16 cellular contexts compared by ENCODE assay signal in the genomic region with DNA sequence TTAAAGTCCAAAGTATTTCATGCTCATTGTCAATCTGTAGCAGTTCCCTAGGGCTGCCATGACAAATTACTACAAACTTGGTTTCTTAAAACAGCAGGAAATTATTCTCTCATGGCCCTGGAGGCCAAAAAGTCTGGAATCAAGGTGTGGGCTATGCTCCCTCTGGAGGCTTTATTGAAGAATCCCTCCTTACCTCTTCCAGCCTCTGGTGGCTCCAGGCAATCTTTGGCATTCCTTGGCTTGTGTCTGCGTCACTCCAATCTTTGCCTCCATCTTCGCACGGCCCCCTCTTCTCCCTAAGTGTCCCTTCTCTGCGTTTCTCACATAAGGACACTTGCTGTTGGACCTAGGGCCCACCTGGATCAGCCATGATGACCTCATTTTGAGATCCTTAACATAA.
DNase-seq lines count a peak whose midpoint lies in the region; ATAC-seq and TF ChIP-seq lines count a peak whose summit lies in the region.
"Had no signal": no experiment of that assay in that cellular context is flagged by ENCODE, and none has a peak within 500 bp of the region (broad histone marks: within the 10 kb centered on the region; RNA-seq: fewer than 3 reads in every experiment).

No MANE protein-coding gene starts in this region.

- no peak overlapping the region for H3K56ac ChIP-seq in H9 (ENCODE audit: insufficient read length, low read depth, low read length)
- H3K56ac ChIP-seq in mesendoderm (ENCODE audit: low read length): no peak overlapping the region

- no peak overlapping the region for H2AK5ac ChIP-seq in H9 (ENCODE audit: insufficient read length, low read length)
- H2AK5ac ChIP-seq in mesendoderm (ENCODE audit: low read length): no peak overlapping the region

- H4K8ac ChIP-seq in H9 (replicated peaks; ENCODE audit: insufficient read length, low read depth, low read length) (no peak overlapping the region), mesendoderm (ENCODE audit: low read depth, low read length) (no peak overlapping the region)

- H3K79me2 ChIP-seq in H9 (ENCODE audit: insufficient read depth, low read length): no peaks in the 10 kb centered on the region
- H3K79me2 ChIP-seq in mesendoderm (ENCODE audit: control insufficient read depth, insufficient read depth, low read length): no peaks in the 10 kb centered on the region

- no peak overlapping the region for H3K27ac Mint-ChIP-seq in H9
- peak overlapping the region; percentile 50 for H3K27ac Mint-ChIP-seq in activated naive CD8-positive, alpha-beta T cell
- H3K27ac Mint-ChIP-seq in stimulated activated naive B cell treated with anti-CD40 and anti-IgM and Interleukin-4, amounts not matched to agents 10 μg/mL and 1 μg/mL and 100 μg/mL, for 72 hours: no peak overlapping the region

- H3K4me1 ChIP-seq in H9 (ENCODE audit: insufficient read depth, low read length) (0 out of 2 replicates have a peak, but pooled peaks cover 2% of the 10 kb centered on the region), mesendoderm (ENCODE audit: control insufficient read depth, low read depth, low read length) (no peaks in the 10 kb centered on the region)

- H2BK5ac ChIP-seq in H9 (ENCODE audit: insufficient read length, low read length) (no peak overlapping the region), mesendoderm (ENCODE audit: low read length) (no peak overlapping the region)

- H3K23me2 ChIP-seq in H9 (ENCODE audit: insufficient read length, low read depth, low read length, poor library complexity, severe bottlenecking): no peaks in the 10 kb centered on the region

- H2BK15ac ChIP-seq in H9 (ENCODE audit: low read depth, low read length) (no peak overlapping the region), mesendoderm (replicated peaks; ENCODE audit: low read depth) (no peak overlapping the region)

- H3K4me2 ChIP-seq in H9 (ENCODE audit: insufficient read depth, insufficient read length, low read length) (no peak overlapping the region), mesendoderm (ENCODE audit: low read length) (no peak overlapping the region)

- no peak overlapping the region for H3K4me3 Mint-ChIP-seq in H9
- no peak overlapping the region for H3K4me3 Mint-ChIP-seq in activated naive CD8-positive, alpha-beta T cell
- no peak overlapping the region for H3K4me3 Mint-ChIP-seq in stimulated activated naive B cell treated with anti-CD40 and anti-IgM and Interleukin-4, amounts not matched to agents 10 μg/mL and 1 μg/mL and 100 μg/mL, for 72 hours

- H2BK12ac ChIP-seq in H9 (ENCODE audit: insufficient read length, low read depth, low read length): no peak overlapping the region

- no peaks in the 10 kb centered on the region for H3K36me3 Mint-ChIP-seq in H9 (ENCODE audit: insufficient read depth in 1 of 3, low read depth in 3 of 3)
- no peaks in the 10 kb centered on the region for H3K36me3 Mint-ChIP-seq in activated naive CD8-positive, alpha-beta T cell
- no peaks in the 10 kb centered on the region for H3K36me3 Mint-ChIP-seq in stimulated activated naive B cell treated with anti-CD40 and anti-IgM and Interleukin-4, amounts not matched to agents 10 μg/mL and 1 μg/mL and 100 μg/mL, for 72 hours

- no peak overlapping the region for H3T11ph ChIP-seq in H9 (ENCODE audit: low read length)

- TF ChIP-seq CTCF in H9 (conservative IDR thresholded peaks at IDR 0.05): 0 out of 3 replicates have a peak, but pooled peaks have one; percentile 15

- WGBS in H9 (ENCODE audit: extremely low coverage, insufficient read length, low lambda C conversion rate): no CpG with 5 or more reads among the region's 4 CpGs
- no CpG with 5 or more reads among the region's 4 CpGs for WGBS in mesendoderm (ENCODE audit: extremely low coverage, insufficient coverage, low lambda C conversion rate)

- no peaks in the 10 kb centered on the region for H4K20me1 ChIP-seq in H9 (ENCODE audit: control insufficient read depth, insufficient read depth, insufficient read length)

- H3K23ac ChIP-seq in H9 (ENCODE audit: insufficient read length, low read depth, low read length) (no peak overlapping the region), mesendoderm (ENCODE audit: low read length) (no peak overlapping the region)

- H3K9me3 Mint-ChIP-seq in H9: no peaks in the 10 kb centered on the region
- H3K9me3 Mint-ChIP-seq in activated naive CD8-positive, alpha-beta T cell (ENCODE audit: low read depth): no peaks in the 10 kb centered on the region
- H3K9me3 Mint-ChIP-seq in stimulated activated naive B cell treated with anti-CD40 and anti-IgM and Interleukin-4, amounts not matched to agents 10 μg/mL and 1 μg/mL and 100 μg/mL, for 72 hours: no peaks in the 10 kb centered on the region

- H3K27me3 ChIP-seq in H9 (ENCODE audit: insufficient read depth, low read length) (no peaks in the 10 kb centered on the region), mesendoderm (ENCODE audit: insufficient read depth, low read length, poor library complexity) (no peaks in the 10 kb centered on the region)
- H3K27me3 ChIP-seq: breast epithelium had no signal

- peaks cover 9 to 13% of the 10 kb centered on the region in 2 experiments for H3K4me1 Mint-ChIP-seq in H9
- H3K4me1 Mint-ChIP-seq in activated naive CD8-positive, alpha-beta T cell (ENCODE audit: low read depth): peaks cover 59% of the 10 kb centered on the region
- H3K4me1 Mint-ChIP-seq in stimulated activated naive B cell treated with anti-CD40 and anti-IgM and Interleukin-4, amounts not matched to agents 10 μg/mL and 1 μg/mL and 100 μg/mL, for 72 hours: peaks cover 43 to 61% of the 10 kb centered on the region in 2 donors

- H3K14ac ChIP-seq in H9 (ENCODE audit: insufficient read depth, low read length): no peak overlapping the region

- no peak overlapping the region for H3K27ac ChIP-seq in H9 (ENCODE audit: insufficient read length, low read depth, low read length)
- H3K27ac ChIP-seq in mesendoderm (ENCODE audit: low read depth, low read length): no peak overlapping the region
- H3K27ac ChIP-seq: prostate gland, thoracic aorta had no signal

- H3K79me1 ChIP-seq in H9 (ENCODE audit: insufficient read depth, low read depth, low read length, poor library complexity, severe bottlenecking): no peaks in the 10 kb centered on the region
- no peaks in the 10 kb centered on the region for H3K79me1 ChIP-seq in mesendoderm (ENCODE audit: low read length)

- H3K4me3 ChIP-seq in mesendoderm (ENCODE audit: low read length): no peak overlapping the region
- H3K4me3 ChIP-seq: breast epithelium, prostate gland, thoracic aorta had no signal

- peak; percentile 52 for DNase-seq in ELF-1 (ENCODE audit: low read depth, low spot score)
- no peak for DNase-seq in H9
- peak; percentile 55 for DNase-seq in mesendoderm
- no peak for DNase-seq in stimulated activated naive B cell treated with anti-CD40 and anti-IgM and Interleukin-4, amounts not matched to agents 10 μg/mL and 1 μg/mL and 100 μg/mL, for 72 hours
- DNase-seq: activated CD4-positive, alpha-beta T cell treated with anti-CD3 and anti-CD28 coated beads, Interleukin-2, amount 50 U/mL, for 4 hours; C1 segment of cervical spinal cord; DMS 273 treated with DMSO at 0.1 percent for 48 hours; Karpas-422; left ventricle myocardium superior; SIG-M5 had no signal

- H3K27me3 Mint-ChIP-seq in H9 (ENCODE audit: low read depth): no peaks in the 10 kb centered on the region
- peaks cover 2% of the 10 kb centered on the region for H3K27me3 Mint-ChIP-seq in activated naive CD8-positive, alpha-beta T cell
- peaks cover 12 to 28% of the 10 kb centered on the region in 2 donors for H3K27me3 Mint-ChIP-seq in stimulated activated naive B cell treated with anti-CD40 and anti-IgM and Interleukin-4, amounts not matched to agents 10 μg/mL and 1 μg/mL and 100 μg/mL, for 72 hours

- H3K36me3 ChIP-seq in mesendoderm (ENCODE audit: control insufficient read depth, insufficient read depth, low read length): no peaks in the 10 kb centered on the region
- H3K36me3 ChIP-seq: breast epithelium, prostate gland, thoracic aorta had no signal

- H3K9ac ChIP-seq in H9 (ENCODE audit: extremely low read depth, insufficient read length, low read length) (no peak overlapping the region), mesendoderm (ENCODE audit: low read length) (no peak overlapping the region)

- H2BK120ac ChIP-seq in H9 (ENCODE audit: low read depth, low read length, poor library complexity, severe bottlenecking) (no peak overlapping the region), mesendoderm (ENCODE audit: low read depth, low read length) (no peak overlapping the region)

- no peak for ATAC-seq in stimulated activated naive B cell treated with anti-CD40 and anti-IgM and Interleukin-4, amounts not matched to agents 10 μg/mL and 1 μg/mL and 100 μg/mL, for 72 hours (replicated peaks)
- ATAC-seq in HG03039 (IDR thresholded peaks at IDR 0.05; ENCODE audit: unreplicated experiment) (no peak), GM21528 (IDR thresholded peaks at IDR 0.05; ENCODE audit: low FRiP score, unreplicated experiment) (no peak)
- ATAC-seq: left ventricle myocardium superior had no signal

- no peaks in the 10 kb centered on the region for H3K9me3 ChIP-seq in H9 (ENCODE audit: control insufficient read depth, low read depth, low read length)
- H3K9me3 ChIP-seq: breast epithelium, prostate gland, thoracic aorta had no signal

- no peak overlapping the region for H4K5ac ChIP-seq in H9 (ENCODE audit: insufficient read length, low read depth, low read length)
- no peak overlapping the region for H4K5ac ChIP-seq in mesendoderm (ENCODE audit: low read length)

- no peak overlapping the region for H4K91ac ChIP-seq in H9 (ENCODE audit: insufficient read length, low read depth, low read length)

- H3K18ac ChIP-seq in H9 (ENCODE audit: insufficient read length, low read depth, low read length): no peak overlapping the region
- no peak overlapping the region for H3K18ac ChIP-seq in mesendoderm (ENCODE audit: low read length)

- H2BK20ac ChIP-seq in H9 (ENCODE audit: low read depth, low read length, poor library complexity, severe bottlenecking): no peak overlapping the region

- no peak overlapping the region for H2AFZ ChIP-seq in H9 (ENCODE audit: low read length)

- no peak overlapping the region for H3K4ac ChIP-seq in H9 (ENCODE audit: low read depth, low read length)
- H3K4ac ChIP-seq in mesendoderm (ENCODE audit: low read depth, low read length): no peak overlapping the region

Comparison
In these comparisons a context has a peak if more than half of its experiments do, and no peak if none do; other contexts are left out.
1. DNase-seq: peak in ELF-1 (single experiment) and mesendoderm (single experiment); none in H9 (single experiment) and stimulated activated naive B cell treated with anti-CD40 and anti-IgM and Interleukin-4, amounts not matched to agents 10 μg/mL and 1 μg/mL and 100 μg/mL, for 72 hours (single experiment).